ENCODE assay signal across 8 cellular contexts in the genomic region with DNA sequence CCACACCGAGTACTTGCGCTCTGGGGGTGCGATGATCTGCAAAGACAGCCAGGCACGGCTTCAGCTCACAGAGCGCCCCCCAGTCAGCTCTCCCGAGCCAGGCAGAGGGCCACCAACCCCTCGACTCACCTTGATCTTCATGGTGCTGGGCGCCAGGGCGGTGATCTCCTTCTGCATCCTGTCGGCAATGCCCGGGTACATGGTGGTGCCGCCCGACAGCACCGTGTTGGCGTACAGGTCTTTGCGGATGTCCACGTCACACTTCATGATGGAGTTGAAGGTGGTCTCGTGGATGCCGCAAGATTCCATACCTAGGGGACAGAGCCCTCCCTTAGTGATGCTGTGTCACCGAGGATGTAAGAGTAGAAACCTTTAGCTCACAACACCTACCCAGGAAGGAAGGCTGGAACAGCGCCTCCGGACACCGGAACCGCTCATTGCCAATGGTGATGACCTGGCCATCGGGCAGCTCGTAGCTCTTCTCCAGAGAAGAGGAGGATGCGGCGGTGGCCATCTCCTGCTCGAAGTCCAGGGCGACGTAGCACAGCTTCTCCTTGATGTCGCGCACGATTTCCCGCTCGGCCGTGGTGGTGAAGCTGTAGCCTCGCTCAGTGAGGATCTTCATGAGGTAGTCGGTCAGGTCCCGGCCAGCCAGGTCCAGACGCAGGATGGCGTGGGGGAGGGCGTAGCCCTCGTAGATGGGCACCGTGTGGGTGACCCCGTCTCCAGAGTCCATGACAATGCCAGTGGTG. TPM values are rescaled to one million over a fixed set of nuclear protein-coding genes. Genes with fewer than 3 reads are reported as not detected.
A peak's percentile ranks its signal among the peaks of the same experiment; 100 is the strongest.
DNase-seq lines count a peak whose midpoint lies in the region; ATAC-seq, FAIRE-seq and TF ChIP-seq lines count a peak whose summit lies in the region.

No MANE protein-coding gene starts in this region.

- SMC1A ChIA-PET in GM12878 (lab: Charles Lee; ENCODE audit: uncharacterized antibody, unreplicated experiment): no interaction called here

- peaks cover 28% of the 10 kb centered on the region for H3K79me2 ChIP-seq in MM.1S (ENCODE audit: low read length)
- H3K79me2 ChIP-seq in GM12878 (ENCODE audit: control insufficient read depth, insufficient read depth, low read length): peaks cover 67% of the 10 kb centered on the region

- intact Hi-C loops in GM12878 (cut with micrococcal nuclease; ENCODE audit: unreplicated experiment): loop anchor here (10.0 kb wide), 1 partner anchor 256 kb away; no protein-coding TSS in a partner anchor

- no peak for TF ChIP-seq RAD21 in GM12878 (IDR thresholded peaks at IDR 0.05; ENCODE audit: insufficient read depth, low read depth, low read length)

- under 1% methylated on average over 46 of the region's 46 CpGs for WGBS in GM12878 (ENCODE audit: insufficient coverage, insufficient replicate concordance, low lambda C conversion rate, missing lambda C conversion rate)

- no peak for TF ChIP-seq EP300 in GM12878 (IDR thresholded peaks at IDR 0.05; ENCODE audit: borderline replicate concordance in 1 of 2, control insufficient read depth in 1 of 2, low read depth in 2 of 2, low read length in 2 of 2)

- DNase-seq in CD1c-positive myeloid dendritic cell (ENCODE audit: extremely low spot score): peak; percentile 17
- peak; percentile 10 for DNase-seq in MM.1S
- DNase-seq in GM12878 (ENCODE audit: low read depth, low spot score): no peak
- peak; percentile 59 for DNase-seq in kidney tubule cell (ENCODE audit: low spot score)
- DNase-seq in stimulated activated naive CD4-positive, alpha-beta T cell (lab: John Stamatoyannopoulos, UW): peak; percentile 10 to 71 (median 50)
- no peak for DNase-seq in cerebellum (ENCODE audit: low spot score)
- no peak for DNase-seq in D721Med (ENCODE audit: insufficient read length, low spot score)

- H3K9me3 ChIP-seq in MM.1S (replicated peaks; ENCODE audit: insufficient read depth, low read length) (no peaks in the 10 kb centered on the region), GM12878 (replicated peaks; ENCODE audit: control insufficient read depth, insufficient read depth, low read length) (no peaks in the 10 kb centered on the region; the same call in 2 of the 3 replicates)

- FAIRE-seq in GM12878 (lab: Jason Lieb, UNC): no peak
- no peak for FAIRE-seq in D721Med (lab: Jason Lieb, UNC)

- H4K20me1 ChIP-seq in MM.1S (ENCODE audit: insufficient read depth, low read length) (peaks cover 30% of the 10 kb centered on the region), GM12878 (ENCODE audit: control insufficient read depth, insufficient read depth) (peaks cover 11% of the 10 kb centered on the region)

- H2AFZ ChIP-seq in MM.1S (ENCODE audit: low read length) (no peak overlapping the region), GM12878 (ENCODE audit: control insufficient read depth, low read depth, low read length) (no peak overlapping the region)

- H3K4me1 ChIP-seq in MM.1S (ENCODE audit: low read length) (peaks cover 17% of the 10 kb centered on the region), GM12878 (ENCODE audit: control insufficient read depth, insufficient read depth, low read length) (no peaks in the 10 kb centered on the region)

- POLR2A ChIA-PET in GM12878 (lab: Charles Lee): interaction anchor here (0.6 kb wide), 1 partner anchor 505 kb away, joined by 3 read pairs; no protein-coding TSS in a partner anchor

- in situ Hi-C loops in GM12878 (cut with MboI): no loop called here

- H3K4me3 ChIP-seq in MM.1S (ENCODE audit: low read length): peak overlapping the region; percentile 92
- H3K4me3 ChIP-seq in GM12878: peak overlapping the region; percentile 95

- TF ChIP-seq POLR2A in GM12878 (IDR thresholded peaks at IDR 0.05; ENCODE audit: low read depth, low read length): peak; percentile 72

- RAD21 ChIA-PET in GM12878 (lab: Charles Lee; ENCODE audit: unreplicated experiment): interaction anchor here (1.1 to 1.2 kb wide), 2 partner anchors 8 to 11 kb away, joined by 3 to 4 read pairs; no protein-coding TSS in a partner anchor

- no peak for ATAC-seq in GM12878
- no peak for ATAC-seq in GM18520 (IDR thresholded peaks at IDR 0.05; ENCODE audit: unreplicated experiment)

- H3K27me3 ChIP-seq in MM.1S (replicated peaks; ENCODE audit: insufficient read depth, low read length) (no peaks in the 10 kb centered on the region; the same call in 1 of the 2 replicates), GM12878 (replicated peaks in 1 of 2; ENCODE audit: control insufficient read depth in 2 of 2, insufficient read depth in 2 of 2, low read length in 1 of 2) (no peaks in the 10 kb centered on the region)

- BruUV-seq in GM12878 (replicated peaks; lab: Mats Ljungman, UMichigan): no TSS peak

- TF ChIP-seq CTCF in MM.1S (IDR thresholded peaks at IDR 0.05; ENCODE audit: low read length) (no peak), GM12878 (IDR thresholded peaks at IDR 0.05 in 2 of 3, conservative IDR thresholded peaks at IDR 0.05 in 1 of 3; ENCODE audit: control insufficient read depth in 2 of 3, extremely low read depth in 1 of 3, insufficient read depth in 1 of 3, low read depth in 3 of 3, low read length in 3 of 3) (no peak), D721Med (IDR thresholded peaks at IDR 0.05; ENCODE audit: insufficient read depth, missing control alignments) (no peak)

- CTCF ChIA-PET in GM12878 (lab: Yijun Ruan, JAX): interaction anchor here (0.7 to 1.5 kb wide), 2 partner anchors 12 to 26 kb away, joined by 3 to 4 read pairs; no protein-coding TSS in a partner anchor

- H3K9me2 ChIP-seq in MM.1S (replicated peaks; ENCODE audit: insufficient read depth, low read length): no peaks in the 10 kb centered on the region

- H3F3A ChIP-seq in MM.1S (ENCODE audit: insufficient read depth, low read length): peaks cover 70% of the 10 kb centered on the region

- peaks cover 17% of the 10 kb centered on the region for H3K36me3 ChIP-seq in MM.1S (replicated peaks; ENCODE audit: insufficient read depth, low read length)
- peaks cover 18 to 29% of the 10 kb centered on the region in 2 experiments for H3K36me3 ChIP-seq in GM12878 (ENCODE audit: control insufficient read depth in 2 of 2, insufficient read depth in 2 of 2, low read length in 1 of 2)

- peak overlapping the region; percentile 66; the same call in 1 of the 2 replicates for H3K9ac ChIP-seq in MM.1S (ENCODE audit: low read length)
- peak overlapping the region; percentile 85 for H3K9ac ChIP-seq in GM12878 (ENCODE audit: control insufficient read depth, insufficient read depth, low read length)

- H3K4me2 ChIP-seq in MM.1S (ENCODE audit: low read depth, low read length) (peak overlapping the region; percentile 92), GM12878 (ENCODE audit: control insufficient read depth, insufficient read depth) (peak overlapping the region; percentile 85)

- no peak overlapping the region for H3K27ac ChIP-seq in MM.1S (ENCODE audit: low read length)
- H3K27ac ChIP-seq in GM12878 (ENCODE audit: control insufficient read depth, insufficient read depth): peak overlapping the region; percentile 76

RNA-seq across cellular contexts. Expression of a gene that starts 1.6 kb away (rescaled TPM):
- total RNA-seq in GM12878 (2013; cell fraction: nucleolus; rRNA removed): 961 and 1,180 TPM in 2 replicates
- 5,146 and 5,299 TPM in 2 replicates for total RNA-seq in GM12878 (2014; rRNA removed)
- total RNA-seq in GM12878 (2014; rRNA removed; fragmentation: Illumina TruSeq; extraction: Trizol): 2,069 and 2,477 TPM in 2 replicates
- 5,806 and 6,105 TPM in 2 replicates for total RNA-seq in GM12878 (2021)
- polyA plus RNA-seq in GM12878 (2011; ENCODE audit: low read depth): 2,827 TPM
- polyA plus RNA-seq in GM12878 (2011; rRNA removed): 466 and 810 TPM in 2 replicates
- 2,470 and 3,258 TPM in 2 replicates for polyA plus RNA-seq in GM12878 (2011; cell fraction: cytosol; rRNA removed)
- polyA plus RNA-seq in GM12878 (2011; cell fraction: nucleus; rRNA removed): 3,407 and 5,928 TPM in 2 replicates
- polyA plus RNA-seq in GM12878 (2012): 4,353 and 5,466 TPM in 2 replicates
- 1,415 and 2,801 TPM in 2 replicates for polyA plus RNA-seq in GM12878 (2014; fragmentation: Illumina TruSeq; extraction: Trizol)
- 1,000 to 10,000 TPM in 1 of 2 experiments, 100 to 1,000 TPM in 1; 969 to 1,906 TPM for polyA plus RNA-seq in GM12878 (2014; fragmentation: Nextera tagmentation; extraction: Ambion mirVana)
- polyA plus RNA-seq in GM12878 (2014; rRNA removed): 4,499 and 5,417 TPM in 2 replicates
- 1,000 to 10,000 TPM; 4,621 to 4,893 TPM for polyA plus RNA-seq in GM12878 (2016; fragmentation: Nextera tagmentation; extraction: Ambion mirVana)
- 709 and 994 TPM in 2 replicates for polyA minus RNA-seq in GM12878 (2011; rRNA and poly(A)+ RNA removed)
- 871 and 986 TPM in 2 replicates for polyA minus RNA-seq in GM12878 (2011; cell fraction: cytosol; rRNA and poly(A)+ RNA removed)
- polyA minus RNA-seq in GM12878 (2011; cell fraction: nucleus; rRNA and poly(A)+ RNA removed): 602 and 1,073 TPM in 2 replicates
- 4,386 TPM for total RNA-seq in cerebellum

RNA-seq across cellular contexts. Expression of a gene that starts 17.2 kb away (rescaled TPM):
- 19.6 and 21.4 TPM in 2 replicates for total RNA-seq in GM12878 (2013; cell fraction: nucleolus; rRNA removed)
- total RNA-seq in GM12878 (2014; rRNA removed) (1.2 and 1.8 TPM in 2 replicates), GM12878 (2014; rRNA removed; fragmentation: Illumina TruSeq; extraction: Trizol) (0.14 and 0.58 TPM in 2 replicates), GM12878 (2021) (2.1 and 2.7 TPM in 2 replicates), cerebellum (4.0 TPM)
- polyA plus RNA-seq in GM12878 (2011; ENCODE audit: low read depth): not detected
- polyA plus RNA-seq in GM12878 (2011; rRNA removed) (0.29 and 0.65 TPM in 2 replicates), GM12878 (2014; fragmentation: Illumina TruSeq; extraction: Trizol) (0.19 and 0.24 TPM in 2 replicates), GM12878 (2014; fragmentation: Nextera tagmentation; extraction: Ambion mirVana) (not detected), GM12878 (2014; rRNA removed) (1.9 and 2.0 TPM in 2 replicates), GM12878 (2016; fragmentation: Nextera tagmentation; extraction: Ambion mirVana) (under 1 TPM in 1 of 2 experiments, not detected in 1; 0.12 TPM)
- polyA plus RNA-seq in GM12878 (2011; cell fraction: cytosol; rRNA removed): 0.69 and 1.0 TPM in 2 replicates
- polyA plus RNA-seq in GM12878 (2011; cell fraction: nucleus; rRNA removed): 6.3 and 7.2 TPM in 2 replicates
- polyA plus RNA-seq in GM12878 (2012): 1.5 and 1.6 TPM in 2 replicates
- 0.44 and 2.2 TPM in 2 replicates for polyA minus RNA-seq in GM12878 (2011; rRNA and poly(A)+ RNA removed)
- polyA minus RNA-seq in GM12878 (2011; cell fraction: cytosol; rRNA and poly(A)+ RNA removed): 0.80 and 1.0 TPM in 2 replicates
- polyA minus RNA-seq in GM12878 (2011; cell fraction: nucleus; rRNA and poly(A)+ RNA removed): 3.7 and 4.2 TPM in 2 replicates

RNA-seq across cellular contexts. Expression of a gene that starts 41.2 kb away (rescaled TPM):
- total RNA-seq in GM12878 (2013; cell fraction: nucleolus; rRNA removed): 86.7 and 99.0 TPM in 2 replicates
- total RNA-seq in GM12878 (2014; rRNA removed): 25.1 and 25.8 TPM in 2 replicates
- total RNA-seq in GM12878 (2014; rRNA removed; fragmentation: Illumina TruSeq; extraction: Trizol): 8.1 and 12.2 TPM in 2 replicates
- 39.6 and 46.2 TPM in 2 replicates for total RNA-seq in GM12878 (2021)
- 6.6 TPM for polyA plus RNA-seq in GM12878 (2011; ENCODE audit: low read depth)
- polyA plus RNA-seq in GM12878 (2011; rRNA removed): 3.4 and 8.1 TPM in 2 replicates
- polyA plus RNA-seq in GM12878 (2011; cell fraction: cytosol; rRNA removed): 16.4 and 25.8 TPM in 2 replicates
- polyA plus RNA-seq in GM12878 (2011; cell fraction: nucleus; rRNA removed): 52.4 and 74.0 TPM in 2 replicates
- 16.2 and 18.9 TPM in 2 replicates for polyA plus RNA-seq in GM12878 (2012)
- 1.4 and 5.2 TPM in 2 replicates for polyA plus RNA-seq in GM12878 (2014; fragmentation: Illumina TruSeq; extraction: Trizol)
- under 1 TPM; 0.11 to 0.49 TPM for polyA plus RNA-seq in GM12878 (2014; fragmentation: Nextera tagmentation; extraction: Ambion mirVana)
- 34.4 and 39.8 TPM in 2 replicates for polyA plus RNA-seq in GM12878 (2014; rRNA removed)
- 10 to 100 TPM; 22.0 to 26.8 TPM for polyA plus RNA-seq in GM12878 (2016; fragmentation: Nextera tagmentation; extraction: Ambion mirVana)
- polyA minus RNA-seq in GM12878 (2011; rRNA and poly(A)+ RNA removed): 8.9 and 32.2 TPM in 2 replicates
- polyA minus RNA-seq in GM12878 (2011; cell fraction: cytosol; rRNA and poly(A)+ RNA removed): 13.6 and 14.8 TPM in 2 replicates
- 36.3 and 44.7 TPM in 2 replicates for polyA minus RNA-seq in GM12878 (2011; cell fraction: nucleus; rRNA and poly(A)+ RNA removed)
- total RNA-seq in cerebellum: 25.8 TPM

Comparison
In these comparisons a context has a peak if more than half of its experiments do, and no peak if none do; other contexts are left out.
1. DNase-seq: peak in CD1c-positive myeloid dendritic cell (single experiment), MM.1S (single experiment), kidney tubule cell (single experiment) and stimulated activated naive CD4-positive, alpha-beta T cell (6 of 6); none in GM12878 (single experiment), cerebellum (single experiment) and D721Med (single experiment).